In the genomic region with DNA sequence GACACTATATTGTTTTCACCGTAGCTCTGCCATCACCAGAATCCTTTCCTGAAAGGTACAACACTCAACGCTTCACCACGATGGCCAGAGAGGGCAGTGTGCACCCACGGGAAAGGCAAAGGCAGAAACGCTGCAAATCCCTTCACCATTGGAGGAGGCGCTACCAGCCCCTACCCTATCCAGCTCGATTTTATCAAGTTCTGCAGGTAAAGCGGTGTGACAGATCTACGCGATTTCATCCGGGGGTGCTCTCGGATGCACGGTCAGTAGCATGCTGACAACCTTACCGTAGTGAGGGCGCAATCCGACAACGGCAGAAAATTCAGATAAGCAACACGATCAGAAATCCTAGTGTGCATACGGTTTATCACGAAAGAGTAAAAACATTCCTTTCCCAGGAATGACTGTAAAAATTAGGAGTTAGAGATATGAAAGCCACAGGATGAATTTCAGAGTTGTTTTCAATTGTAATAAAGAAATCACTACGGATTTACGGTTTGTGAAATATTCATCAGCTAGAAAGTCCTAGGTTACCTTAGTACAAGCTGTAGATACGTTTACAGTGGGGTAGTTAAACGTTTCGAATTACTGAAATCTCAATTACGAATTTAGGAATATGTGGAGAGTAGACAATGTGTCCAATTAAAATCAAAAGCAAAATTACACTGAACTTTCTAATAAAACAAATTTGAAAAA, we compare ENCODE assay signal across 8 cellular contexts. TPM values are rescaled to one million over a fixed set of nuclear protein-coding genes. Genes with fewer than 3 reads are reported as not detected.
DNase-seq lines count a peak whose midpoint lies in the region; ATAC-seq lines count a peak whose summit lies in the region.

No MANE protein-coding gene starts in this region.

- no peaks in the 10 kb centered on the region for H3K36me3 Mint-ChIP-seq in naive B cell
- peaks cover 7% of the 10 kb centered on the region for H3K36me3 Mint-ChIP-seq in stimulated activated effector memory CD8-positive, alpha-beta T cell treated with anti-CD3 and anti-CD28 coated beads, Interleukin-12 subunit alpha, Interleukin-12 subunit beta, amount 100 ng/mL, for 72 hours

- H3K27ac Mint-ChIP-seq in naive B cell = peak overlapping the region in 4 of 6 donors; percentile 13 to 87 (median 52)
- no peak overlapping the region for H3K27ac Mint-ChIP-seq in stimulated activated effector memory CD8-positive, alpha-beta T cell treated with anti-CD3 and anti-CD28 coated beads, Interleukin-12 subunit alpha, Interleukin-12 subunit beta, amount 100 ng/mL, for 72 hours

- no peaks in the 10 kb centered on the region for H3K9me3 Mint-ChIP-seq in naive B cell
- H3K9me3 Mint-ChIP-seq in stimulated activated effector memory CD8-positive, alpha-beta T cell treated with anti-CD3 and anti-CD28 coated beads, Interleukin-12 subunit alpha, Interleukin-12 subunit beta, amount 100 ng/mL, for 72 hours = no peaks in the 10 kb centered on the region

- H3K4me1 Mint-ChIP-seq in naive B cell = peaks cover 12 to 19% (median 15%) of the 10 kb centered on the region in 3 donors
- peaks cover 40% of the 10 kb centered on the region for H3K4me1 Mint-ChIP-seq in stimulated activated effector memory CD8-positive, alpha-beta T cell treated with anti-CD3 and anti-CD28 coated beads, Interleukin-12 subunit alpha, Interleukin-12 subunit beta, amount 100 ng/mL, for 72 hours

- peaks cover 0 to 27% (median 5%) of the 10 kb centered on the region in 3 donors for H3K27me3 Mint-ChIP-seq in naive B cell

- peak overlapping the region; percentile 79 to 94 (median 90) for H3K4me3 Mint-ChIP-seq in naive B cell
- peak overlapping the region; percentile 79 for H3K4me3 Mint-ChIP-seq in stimulated activated effector memory CD8-positive, alpha-beta T cell treated with anti-CD3 and anti-CD28 coated beads, Interleukin-12 subunit alpha, Interleukin-12 subunit beta, amount 100 ng/mL, for 72 hours

- DNase-seq in DMS53 treated with DMSO at 0.1 percent for 48 hours (lab: John Stamatoyannopoulos, UW; ENCODE audit: unreplicated experiment) (peak; percentile 97), HuH-7.5 (ENCODE audit: low spot score) (peak; percentile 80), OCI-M1 (lab: John Stamatoyannopoulos, UW) (peak; percentile 75), naive B cell (peak; percentile 79)
- DNase-seq in activated T-cell treated with anti-CD3 and anti-CD28 coated beads, Interleukin-2, amount 50 U/mL, for 1 hour = peak; percentile 80
- peak; percentile 59 to 86 for DNase-seq in stimulated activated effector memory CD8-positive, alpha-beta T cell treated with anti-CD3 and anti-CD28 coated beads, Interleukin-12 subunit alpha, Interleukin-12 subunit beta, amount 100 ng/mL, for 72 hours (ENCODE audit: low spot score in 2 of 2)

- ATAC-seq in GM21526 (IDR thresholded peaks at IDR 0.05; ENCODE audit: low FRiP score, unreplicated experiment) (peak; percentile 59), esophagus mucosa (peak; percentile 82), naive B cell (ENCODE audit: low read depth in 2 of 2) (peak; percentile 63 to 70)
- ATAC-seq in stimulated activated effector memory CD8-positive, alpha-beta T cell treated with anti-CD3 and anti-CD28 coated beads, Interleukin-12 subunit alpha, Interleukin-12 subunit beta, amount 100 ng/mL, for 72 hours = peak; percentile 73

RNA-seq across cellular contexts. Expression of a gene that starts 1.8 kb away (rescaled TPM):
- 12.0 TPM for total RNA-seq in esophagus mucosa
- 1 to 10 TPM in 3 of 6 donors, under 1 TPM in 3; 0.37 to 3.6 (median 0.97) TPM for polyA plus RNA-seq in naive B cell (ENCODE audit: low read depth in 6 of 6)

Comparison
In these comparisons a context has a peak if more than half of its experiments do, and no peak if none do; other contexts are left out.
1. Peak in every context shown above with its lines: DNase-seq and ATAC-seq.